20 cellular contexts compared by ENCODE assay signal in genomic region chr12:57514720-57515467, GRCh38. TPM values are rescaled to one million over a fixed set of nuclear protein-coding genes. Genes with fewer than 3 reads are reported as not detected.
DNase-seq lines count a peak whose midpoint lies in the region; ATAC-seq and TF ChIP-seq lines count a peak whose summit lies in the region.
"Had no signal": no experiment of that assay in that cellular context is flagged by ENCODE, and none has a peak within 500 bp of the region (broad histone marks: within the 10 kb centered on the region; RNA-seq: fewer than 3 reads in every experiment).

No MANE protein-coding gene starts in this region.

- TF ChIP-seq CTCF in breast epithelium (IDR thresholded peaks at IDR 0.05) (no peak), mammary epithelial cell (conservative IDR thresholded peaks at IDR 0.05 in 1 of 2, IDR thresholded peaks at IDR 0.05 in 1 of 2; ENCODE audit: extremely low read depth in 1 of 2, insufficient read depth in 1 of 2, low read depth in 1 of 2, low read length in 2 of 2) (no peak), brain (conservative IDR thresholded peaks at IDR 0.05) (no peak)

- DNase-seq in breast epithelium (ENCODE audit: low spot score in 2 of 2) (no peak), mammary epithelial cell (no peak), NCI-H2196 (lab: John Stamatoyannopoulos, UW; ENCODE audit: unreplicated experiment) (peak; percentile 58)
- DNase-seq in stimulated activated naive B cell treated with anti-CD40 and anti-IgM and Interleukin-4, amounts not matched to agents 10 μg/mL and 1 μg/mL and 100 μg/mL, for 72 hours: no peak
- no peak for DNase-seq in activated CD4-positive, alpha-beta T cell treated with anti-CD3 and anti-CD28 coated beads for 4 hours
- DNase-seq: activated CD4-positive, alpha-beta T cell treated with anti-CD3 and anti-CD28 coated beads, Interleukin-2, amount 50 U/mL, for 48 hours; activated naive CD4-positive, alpha-beta T cell; central memory CD4-positive, alpha-beta T cell; DMS79 treated with DMSO at 0.1 percent for 48 hours; left cardiac atrium; NCI-H1048; NCI-H526 treated with DMSO at 0.1 percent for 48 hours; stimulated activated CD4-positive, alpha-beta T cell treated with anti-CD3 and anti-CD28 coated beads, Interleukin-2, amount 100 ng/mL, for 24 hours; stimulated activated CD8-positive, alpha-beta memory T cell treated with anti-CD3 and anti-CD28 coated beads, Interleukin-4, amount 100 ng/mL, for 48 hours; trophoblast cell had no signal

- H3K27ac Mint-ChIP-seq in brain: peak overlapping the region in 3 of 5 experiments; percentile 51 to 100 (median 100)
- H3K27ac Mint-ChIP-seq in stimulated activated naive B cell treated with anti-CD40 and anti-IgM and Interleukin-4, amounts not matched to agents 10 μg/mL and 1 μg/mL and 100 μg/mL, for 72 hours: peak overlapping the region; percentile 65
- H3K27ac Mint-ChIP-seq: T-helper 2 cell treated with Interferon-gamma antibody and Interleukin-4, amounts not matched to agents 5 μg/mL and 100 μg/mL, for 36 hours had no signal

- no peaks in the 10 kb centered on the region for H3K9me3 Mint-ChIP-seq in brain
- no peaks in the 10 kb centered on the region for H3K9me3 Mint-ChIP-seq in stimulated activated naive B cell treated with anti-CD40 and anti-IgM and Interleukin-4, amounts not matched to agents 10 μg/mL and 1 μg/mL and 100 μg/mL, for 72 hours
- H3K9me3 Mint-ChIP-seq: T-helper 2 cell treated with Interferon-gamma antibody and Interleukin-4, amounts not matched to agents 5 μg/mL and 100 μg/mL, for 36 hours had no signal

- H3K4me1 ChIP-seq in breast epithelium (peaks cover 5 to 11% of the 10 kb centered on the region in 2 donors), mammary epithelial cell (ENCODE audit: insufficient read depth, low read length) (peaks cover 20% of the 10 kb centered on the region)

- H3K27ac ChIP-seq in breast epithelium (peak overlapping the region; percentile 13 to 20), mammary epithelial cell (ENCODE audit: insufficient read depth, low read depth, low read length) (no peak overlapping the region)

- no peak overlapping the region for H2AFZ ChIP-seq in mammary epithelial cell (ENCODE audit: low read depth, low read length)

- no peak for TF ChIP-seq POLR2A in breast epithelium (IDR thresholded peaks at IDR 0.05)

- peaks cover 31% of the 10 kb centered on the region for H3K79me2 ChIP-seq in mammary epithelial cell (ENCODE audit: insufficient read depth, low read length)

- H3K36me3 ChIP-seq in breast epithelium: peaks cover 6% of the 10 kb centered on the region
- H3K36me3 ChIP-seq in mammary epithelial cell (ENCODE audit: insufficient read depth, low read length): peaks cover 64% of the 10 kb centered on the region

- no peak overlapping the region for H3K9ac ChIP-seq in mammary epithelial cell (ENCODE audit: insufficient read depth, low read length)

- H3K9me3 ChIP-seq in breast epithelium (no peaks in the 10 kb centered on the region), mammary epithelial cell (replicated peaks; ENCODE audit: insufficient read depth, low read length) (no peaks in the 10 kb centered on the region)

- in situ Hi-C loops in mammary epithelial cell (cut with MboI; ENCODE audit: low sequenced_read_pairs in 2 of 2): no loop called here

- dilution Hi-C loops in mammary epithelial cell (cut with HindIII; ENCODE audit: low sequenced_read_pairs): no loop called here

- intact Hi-C loops in breast epithelium (cut with DNase I; ENCODE audit: low total_unique reads) (no loop called here), mammary epithelial cell (cut with micrococcal nuclease) (no loop called here)

- H3K4me3 ChIP-seq in breast epithelium (no peak overlapping the region), mammary epithelial cell (replicated peaks in 1 of 3; ENCODE audit: insufficient read depth in 1 of 3, low read depth in 2 of 3, low read length in 3 of 3) (no peak overlapping the region)

- no peak for ATAC-seq in stimulated activated naive B cell treated with anti-CD40 and anti-IgM and Interleukin-4, amounts not matched to agents 10 μg/mL and 1 μg/mL and 100 μg/mL, for 72 hours (replicated peaks)
- ATAC-seq in GM21576 (IDR thresholded peaks at IDR 0.05; ENCODE audit: unreplicated experiment): no peak
- ATAC-seq in activated CD4-positive, CD25-positive, alpha-beta regulatory T cell treated with anti-CD3 and anti-CD28 coated beads, Interleukin-2, amount 50 U/mL, for 24 hours: no peak
- ATAC-seq: left cardiac atrium had no signal

- H3K27me3 Mint-ChIP-seq in brain: no peaks in the 10 kb centered on the region
- no peaks in the 10 kb centered on the region for H3K27me3 Mint-ChIP-seq in stimulated activated naive B cell treated with anti-CD40 and anti-IgM and Interleukin-4, amounts not matched to agents 10 μg/mL and 1 μg/mL and 100 μg/mL, for 72 hours

- H3K27me3 ChIP-seq in breast epithelium (no peaks in the 10 kb centered on the region), mammary epithelial cell (ENCODE audit: insufficient read depth, low read length) (no peaks in the 10 kb centered on the region)

- H4K20me1 ChIP-seq in mammary epithelial cell (ENCODE audit: insufficient read depth, low read length): no peaks in the 10 kb centered on the region

- peaks cover 29% of the 10 kb centered on the region for H3K4me1 Mint-ChIP-seq in brain
- peaks cover 18 to 40% of the 10 kb centered on the region in 2 donors for H3K4me1 Mint-ChIP-seq in stimulated activated naive B cell treated with anti-CD40 and anti-IgM and Interleukin-4, amounts not matched to agents 10 μg/mL and 1 μg/mL and 100 μg/mL, for 72 hours

- H3K36me3 Mint-ChIP-seq in brain: peaks cover 88% of the 10 kb centered on the region
- peaks cover 61 to 79% of the 10 kb centered on the region in 2 donors for H3K36me3 Mint-ChIP-seq in stimulated activated naive B cell treated with anti-CD40 and anti-IgM and Interleukin-4, amounts not matched to agents 10 μg/mL and 1 μg/mL and 100 μg/mL, for 72 hours

- H3K4me3 Mint-ChIP-seq in brain: peak overlapping the region in 1 of 5 experiments; percentile 100
- no peak overlapping the region for H3K4me3 Mint-ChIP-seq in stimulated activated naive B cell treated with anti-CD40 and anti-IgM and Interleukin-4, amounts not matched to agents 10 μg/mL and 1 μg/mL and 100 μg/mL, for 72 hours
- H3K4me3 Mint-ChIP-seq: T-helper 2 cell treated with Interferon-gamma antibody and Interleukin-4, amounts not matched to agents 5 μg/mL and 100 μg/mL, for 36 hours had no signal

- no peak overlapping the region for H3K4me2 ChIP-seq in mammary epithelial cell (ENCODE audit: insufficient read depth, low read depth, low read length)

- CTCF ChIA-PET in mammary epithelial cell (lab: Charles Lee; ENCODE audit: low non-redundant PET): no interaction called here

- BruUV-seq in mammary epithelial cell (replicated peaks; lab: Mats Ljungman, UMichigan): no TSS peak

- WGBS in mammary epithelial cell (ENCODE audit: low coverage, missing lambda C conversion rate): 74% methylated on average over 9 of the region's 9 CpGs

RNA-seq across cellular contexts. Expression of gene DDIT3, which starts 5.4 kb away (rescaled TPM):
- 10 to 100 TPM; 39.0 to 58.4 (median 51.2) TPM for total RNA-seq in breast epithelium
- 10 to 100 TPM; 28.3 to 66.1 TPM for total RNA-seq in mammary epithelial cell
- 9.0 TPM for polyA plus RNA-seq in mammary epithelial cell
- 8.0 TPM for polyA minus RNA-seq in mammary epithelial cell
- polyA plus RNA-seq in brain (ENCODE audit: insufficient read depth, low read depth, low replicate concordance): 24.9 TPM

RNA-seq across cellular contexts. Expression of gene MBD6, which starts 7.7 kb away (rescaled TPM):
- total RNA-seq in breast epithelium (10 to 100 TPM; 12.6 to 26.1 (median 19.7) TPM), mammary epithelial cell (10 to 100 TPM in 1 of 2 donors, 1 to 10 TPM in 1; 4.8 to 69.2 TPM)
- polyA plus RNA-seq in mammary epithelial cell (4.8 TPM), brain (ENCODE audit: insufficient read depth, low read depth, low replicate concordance) (45.2 TPM)
- 14.9 TPM for polyA minus RNA-seq in mammary epithelial cell

RNA-seq across cellular contexts. Expression of gene MARS1, which starts 27.0 kb away (rescaled TPM):
- total RNA-seq in breast epithelium (10 to 100 TPM; 39.2 to 65.9 (median 60.2) TPM), mammary epithelial cell (100 to 1,000 TPM; 240 to 460 TPM)
- polyA plus RNA-seq in mammary epithelial cell (160 TPM), brain (ENCODE audit: insufficient read depth, low read depth, low replicate concordance) (136 TPM)
- 352 TPM for polyA minus RNA-seq in mammary epithelial cell

RNA-seq across cellular contexts. Expression of gene DCTN2, which starts 32.1 kb away (rescaled TPM):
- total RNA-seq in breast epithelium (100 to 1,000 TPM; 108 to 138 (median 131) TPM), mammary epithelial cell (100 to 1,000 TPM; 140 to 153 TPM)
- polyA plus RNA-seq in mammary epithelial cell (151 TPM), brain (ENCODE audit: insufficient read depth, low read depth, low replicate concordance) (370 TPM)
- 146 TPM for polyA minus RNA-seq in mammary epithelial cell

RNA-seq across cellular contexts. Expression of gene KIF5A, which starts 35.0 kb away (rescaled TPM):
- total RNA-seq in breast epithelium: 1 to 10 TPM in 1 of 3 donors, under 1 TPM in 1, not detected in 1; 0.98 to 1.2 TPM
- 1 to 10 TPM; 1.3 to 2.4 TPM for total RNA-seq in mammary epithelial cell
- polyA plus RNA-seq in mammary epithelial cell: 0.46 TPM
- not detected for polyA minus RNA-seq in mammary epithelial cell
- 127 TPM for polyA plus RNA-seq in brain (ENCODE audit: insufficient read depth, low read depth, low replicate concordance)
- total RNA-seq: myocyte had no signal
